In genomic region chr5:154059583-154059982, GRCh38 we compare ENCODE assay signal across 16 cellular contexts.
"Had no signal": no experiment of that assay in that cellular context is flagged by ENCODE, and none has a peak within 500 bp of the region (broad histone marks: within the 10 kb centered on the region; RNA-seq: fewer than 3 reads in every experiment).

No MANE protein-coding gene starts in this region.

- H3K27me3 Mint-ChIP-seq: central memory CD8-positive, alpha-beta T cell; naive B cell had no signal

- ATAC-seq: body of pancreas had no signal

- H3K4me3 Mint-ChIP-seq: activated naive CD4-positive, alpha-beta T cell treated with anti-CD3 and anti-CD28 coated beads for 36 hours; activated T-helper 1 cell treated with anti-CD3 and anti-CD28 coated beads, Interleukin-12 subunit alpha, Interleukin-12 subunit beta, Interleukin-2, Interleukin-4 antibody, amounts not matched to agents 30 ng/mL and 10 ng/mL and 1 ng/mL, durations not matched to agents 14 hours and 24 hours and 36 hours; naive B cell had no signal

- H3K27ac Mint-ChIP-seq: activated naive CD4-positive, alpha-beta T cell treated with anti-CD3 and anti-CD28 coated beads for 36 hours; activated T-helper 1 cell treated with anti-CD3 and anti-CD28 coated beads, Interleukin-12 subunit alpha, Interleukin-12 subunit beta, Interleukin-2, Interleukin-4 antibody, amounts not matched to agents 30 ng/mL and 10 ng/mL and 1 ng/mL, durations not matched to agents 14 hours and 24 hours and 36 hours had no signal

- H3K27ac ChIP-seq: body of pancreas, lower lobe of right lung, skin epidermis had no signal

- DNase-seq: activated CD4-positive, alpha-beta T cell treated with anti-CD3 and anti-CD28 coated beads, Interleukin-2, amount 50 U/mL, for 4 hours; activated CD4-positive, CD25-positive, alpha-beta regulatory T cell treated with anti-CD3 and anti-CD28 coated beads, Interleukin-2, amount 50 U/mL, for 72 hours; activated CD8-positive, alpha-beta memory T cell treated with anti-CD3 and anti-CD28 coated beads, Interleukin-2, amount 50 U/mL, for 48 hours; activated naive CD4-positive, alpha-beta T cell treated with anti-CD3 and anti-CD28 coated beads for 36 hours; body of pancreas; erythroblast; hippocampal formation; lower lobe of right lung; naive B cell; posterior cingulate gyrus; stimulated activated naive CD4-positive, alpha-beta T cell treated with Interleukin-2 at 50 U/mL for 16 hours; trophoblast cell had no signal

- H3K9me3 ChIP-seq: body of pancreas, lower lobe of right lung had no signal

- H3K9me3 Mint-ChIP-seq: activated naive CD4-positive, alpha-beta T cell treated with anti-CD3 and anti-CD28 coated beads for 36 hours; activated T-helper 1 cell treated with anti-CD3 and anti-CD28 coated beads, Interleukin-12 subunit alpha, Interleukin-12 subunit beta, Interleukin-2, Interleukin-4 antibody, amounts not matched to agents 30 ng/mL and 10 ng/mL and 1 ng/mL, durations not matched to agents 14 hours and 24 hours and 36 hours; central memory CD8-positive, alpha-beta T cell; naive B cell; T-helper 2 cell treated with Interferon-gamma antibody and Interleukin-4, amounts not matched to agents 5 μg/mL and 100 μg/mL, for 36 hours had no signal

- H3K27me3 ChIP-seq: body of pancreas had no signal

- H3K4me3 ChIP-seq: body of pancreas, lower lobe of right lung, skin epidermis had no signal
